1 cellular context compared by ENCODE assay signal in genomic region chr9:83809213-83809612, GRCh38.
TF ChIP-seq lines count a peak whose summit lies in the region.

No MANE protein-coding gene starts in this region.

TF ChIP-seq in GM12878, 131 proteins besides CTCF, POLR2A, EP300 and RAD21:
- TF ChIP-seq SPI1 (IDR thresholded peaks at IDR 0.05; ENCODE audit: borderline replicate concordance, insufficient read depth, low read depth, low read length), result 0 out of 2 replicates have a peak, but pooled peaks have one; percentile 38
